In genomic region chr5:132883261-132883834, GRCh38 we compare ENCODE assay signal across 10 cellular contexts. TPM values are rescaled to one million over a fixed set of nuclear protein-coding genes. Genes with fewer than 3 reads are reported as not detected.
DNase-seq lines count a peak whose midpoint lies in the region; ATAC-seq lines count a peak whose summit lies in the region.
"Had no signal": no experiment of that assay in that cellular context is flagged by ENCODE, and none has a peak within 500 bp of the region (broad histone marks: within the 10 kb centered on the region; RNA-seq: fewer than 3 reads in every experiment).

No MANE protein-coding gene starts in this region.

- intact Hi-C loops in naive thymus-derived CD4-positive, alpha-beta T cell (cut with micrococcal nuclease): loop anchor here (1.0 to 10.0 kb wide), 3 partner anchors 53 to 498 kb away; partner anchors contain the start of gene SHROOM1 (in 2 of the 2)
- intact Hi-C loops in posterior vena cava (cut with DNase I): no loop called here

- no peaks in the 10 kb centered on the region for H3K9me3 ChIP-seq in CD4-positive, CD25-positive, alpha-beta regulatory T cell (ENCODE audit: control insufficient read depth in 2 of 2, low read length in 2 of 2)
- no peaks in the 10 kb centered on the region for H3K9me3 ChIP-seq in naive thymus-derived CD4-positive, alpha-beta T cell (ENCODE audit: control insufficient read depth in 2 of 3, low read length in 3 of 3)

- H3K36me3 Mint-ChIP-seq in CD4-positive, CD25-positive, alpha-beta regulatory T cell: peaks cover 52% of the 10 kb centered on the region
- peaks cover 4 to 49% (median 27%) of the 10 kb centered on the region in 5 donors for H3K36me3 Mint-ChIP-seq in naive thymus-derived CD4-positive, alpha-beta T cell

- CTCF ChIA-PET in naive thymus-derived CD4-positive, alpha-beta T cell (lab: Charles Lee): interaction anchor here (0.6 to 2.0 kb wide), 6 partner anchors 16 to 530 kb away, joined by 3 to 9 read pairs (median 4); partner anchors contain the start of genes IRF1 and SHROOM1

- H3K9me3 Mint-ChIP-seq in CD4-positive, CD25-positive, alpha-beta regulatory T cell: peaks cover 0 to 2% (median 0%) of the 10 kb centered on the region in 7 donors
- no peaks in the 10 kb centered on the region for H3K9me3 Mint-ChIP-seq in naive thymus-derived CD4-positive, alpha-beta T cell

- H3K27ac Mint-ChIP-seq in CD4-positive, CD25-positive, alpha-beta regulatory T cell: peak overlapping the region in 1 of 3 donors; percentile 30
- H3K27ac Mint-ChIP-seq in naive thymus-derived CD4-positive, alpha-beta T cell: peak overlapping the region in 5 of 9 donors; percentile 0 to 73 (median 52)

- ATAC-seq in CD4-positive, CD25-positive, alpha-beta regulatory T cell (ENCODE audit: low read depth in 2 of 2): peak; percentile 37 to 60
- ATAC-seq in GM18868 (IDR thresholded peaks at IDR 0.05; ENCODE audit: unreplicated experiment) (peak; percentile 63), GM21447 (IDR thresholded peaks at IDR 0.05; ENCODE audit: unreplicated experiment) (no peak)
- peak; percentile 86 for ATAC-seq in naive thymus-derived CD4-positive, alpha-beta T cell

- no peak overlapping the region for H3K4me3 Mint-ChIP-seq in CD4-positive, CD25-positive, alpha-beta regulatory T cell
- H3K4me3 Mint-ChIP-seq in naive thymus-derived CD4-positive, alpha-beta T cell: no peak overlapping the region

- H3K27me3 ChIP-seq in CD4-positive, CD25-positive, alpha-beta regulatory T cell (ENCODE audit: control insufficient read depth, insufficient read depth, low read length): no peaks in the 10 kb centered on the region
- H3K27me3 ChIP-seq in naive thymus-derived CD4-positive, alpha-beta T cell (ENCODE audit: control insufficient read depth in 2 of 2, insufficient read depth in 2 of 2, low read length in 2 of 2): no peaks in the 10 kb centered on the region

- no peak overlapping the region for H3K4me3 ChIP-seq in CD4-positive, CD25-positive, alpha-beta regulatory T cell (ENCODE audit: low read depth, low read length)
- H3K4me3 ChIP-seq in naive thymus-derived CD4-positive, alpha-beta T cell (ENCODE audit: low read length): no peak overlapping the region
- H3K4me3 ChIP-seq: SK-N-MC, skin epidermis had no signal

- DNase-seq in CD4-positive, CD25-positive, alpha-beta regulatory T cell: peak in 2 of 3 donors; percentile 34 to 50
- peak; percentile 54 for DNase-seq in NCI-H1694 treated with DMSO at 0.1 percent for 48 hours (lab: John Stamatoyannopoulos, UW)
- peak; percentile 25 for DNase-seq in UCSD-AML1 (lab: John Stamatoyannopoulos, UW; ENCODE audit: unreplicated experiment)
- DNase-seq in fibroblast of gingiva (ENCODE audit: low read depth): peak; percentile 71
- DNase-seq in naive thymus-derived CD4-positive, alpha-beta T cell: peak in 6 of 9 donors; percentile 12 to 31 (median 19)
- DNase-seq in posterior vena cava (ENCODE audit: low spot score): no peak

- peaks cover 3 to 12% (median 5%) of the 10 kb centered on the region in 4 donors for H3K4me1 Mint-ChIP-seq in CD4-positive, CD25-positive, alpha-beta regulatory T cell
- H3K4me1 Mint-ChIP-seq in naive thymus-derived CD4-positive, alpha-beta T cell: peaks cover 0 to 8% (median 0%) of the 10 kb centered on the region in 7 donors

- H3K36me3 ChIP-seq in CD4-positive, CD25-positive, alpha-beta regulatory T cell (ENCODE audit: control insufficient read depth, insufficient read depth, low read length): peaks cover 86% of the 10 kb centered on the region
- H3K36me3 ChIP-seq in naive thymus-derived CD4-positive, alpha-beta T cell (ENCODE audit: control insufficient read depth in 2 of 3, insufficient read depth in 3 of 3, low read length in 3 of 3): peaks cover 7 to 72% (median 28%) of the 10 kb centered on the region in 3 experiments

- POLR2A ChIA-PET in naive thymus-derived CD4-positive, alpha-beta T cell (lab: Charles Lee): interaction anchor here (0.9 kb wide), 1 partner anchor 10 kb away, joined by 3 read pairs; no protein-coding TSS in a partner anchor

- H3K27me3 Mint-ChIP-seq in CD4-positive, CD25-positive, alpha-beta regulatory T cell: no peaks in the 10 kb centered on the region
- H3K27me3 Mint-ChIP-seq in naive thymus-derived CD4-positive, alpha-beta T cell: no peaks in the 10 kb centered on the region

- H3K4me1 ChIP-seq in CD4-positive, CD25-positive, alpha-beta regulatory T cell (ENCODE audit: control insufficient read depth, insufficient read depth, low read length, poor library complexity, severe bottlenecking): no peaks in the 10 kb centered on the region
- H3K4me1 ChIP-seq in naive thymus-derived CD4-positive, alpha-beta T cell (ENCODE audit: control insufficient read depth in 2 of 2, insufficient read depth in 2 of 2, low read length in 2 of 2): no peaks in the 10 kb centered on the region

- no peak overlapping the region for H3K27ac ChIP-seq in CD4-positive, CD25-positive, alpha-beta regulatory T cell (ENCODE audit: insufficient read depth, low read length, poor library complexity, severe bottlenecking)
- no peak overlapping the region for H3K27ac ChIP-seq in naive thymus-derived CD4-positive, alpha-beta T cell (ENCODE audit: low read depth, low read length)
- H3K27ac ChIP-seq: SK-N-MC, skin epidermis had no signal

RNA-seq across cellular contexts. Expression of gene LEAP2, which starts 9.9 kb away (rescaled TPM):
- total RNA-seq in CD4-positive, CD25-positive, alpha-beta regulatory T cell: 1.3 TPM
- polyA plus RNA-seq in CD4-positive, CD25-positive, alpha-beta regulatory T cell: 1 to 10 TPM in 2 of 4 donors, under 1 TPM in 1, not detected in 1; 0.44 to 1.8 (median 1.5) TPM
- 1 to 10 TPM in 4 of 5 experiments, under 1 TPM in 1; 0.91 to 9.9 (median 4.5) TPM for total RNA-seq in naive thymus-derived CD4-positive, alpha-beta T cell
- 1 to 10 TPM in 1 of 2 donors, under 1 TPM in 1; 0.70 to 2.0 TPM for polyA plus RNA-seq in naive thymus-derived CD4-positive, alpha-beta T cell
- total RNA-seq in posterior vena cava: under 1 TPM; 0.48 to 0.69 TPM

RNA-seq across cellular contexts. Expression of gene UQCRQ, which starts 16.9 kb away (rescaled TPM):
- 88.5 TPM for total RNA-seq in CD4-positive, CD25-positive, alpha-beta regulatory T cell
- 100 to 1,000 TPM; 555 to 604 (median 574) TPM for polyA plus RNA-seq in CD4-positive, CD25-positive, alpha-beta regulatory T cell
- total RNA-seq in naive thymus-derived CD4-positive, alpha-beta T cell: 100 to 1,000 TPM; 101 to 338 (median 110) TPM
- polyA plus RNA-seq in naive thymus-derived CD4-positive, alpha-beta T cell: 100 to 1,000 TPM; 556 to 584 TPM
- 100 to 1,000 TPM; 364 to 379 TPM for total RNA-seq in posterior vena cava

RNA-seq across cellular contexts. Expression of gene GDF9, which starts 17.1 kb away (rescaled TPM):
- 0.35 TPM for total RNA-seq in CD4-positive, CD25-positive, alpha-beta regulatory T cell
- polyA plus RNA-seq in CD4-positive, CD25-positive, alpha-beta regulatory T cell: under 1 TPM in 3 of 4 donors, not detected in 1; 0.11 to 0.24 (median 0.24) TPM
- 1 to 10 TPM in 4 of 5 experiments, under 1 TPM in 1; 0.48 to 2.0 (median 1.6) TPM for total RNA-seq in naive thymus-derived CD4-positive, alpha-beta T cell
- polyA plus RNA-seq in naive thymus-derived CD4-positive, alpha-beta T cell: under 1 TPM; 0.43 to 0.53 TPM
- under 1 TPM; 0.33 to 0.51 TPM for total RNA-seq in posterior vena cava

RNA-seq across cellular contexts. Expression of gene SHROOM1, which starts 52.9 kb away (rescaled TPM):
- 0.12 TPM for total RNA-seq in CD4-positive, CD25-positive, alpha-beta regulatory T cell
- not detected for polyA plus RNA-seq in CD4-positive, CD25-positive, alpha-beta regulatory T cell
- 1 to 10 TPM in 3 of 5 experiments, under 1 TPM in 1, not detected in 1; 0.11 to 8.9 (median 3.7) TPM for total RNA-seq in naive thymus-derived CD4-positive, alpha-beta T cell
- not detected for polyA plus RNA-seq in naive thymus-derived CD4-positive, alpha-beta T cell
- total RNA-seq in posterior vena cava: 1 to 10 TPM; 5.2 to 6.8 TPM

Comparison
In these comparisons a context has a peak if more than half of its experiments do, and no peak if none do; other contexts are left out.
1. intact Hi-C loops: an anchor here in naive thymus-derived CD4-positive, alpha-beta T cell (1.0 to 10.0 kb wide); none called in posterior vena cava.